In genomic region chr19:4977299-4978174, GRCh38 we compare ENCODE assay signal across 8 cellular contexts. TPM values are rescaled to one million over a fixed set of nuclear protein-coding genes. Genes with fewer than 3 reads are reported as not detected.
DNase-seq lines count a peak whose midpoint lies in the region; ATAC-seq and TF ChIP-seq lines count a peak whose summit lies in the region.

No MANE protein-coding gene starts in this region.

- H3K4me3 ChIP-seq in adrenal gland (peak overlapping the region in 1 of 4 donors; percentile 17), spleen (peak overlapping the region in 1 of 8 donors; percentile 34)

- no peak for ATAC-seq in HG03565 (IDR thresholded peaks at IDR 0.05; ENCODE audit: unreplicated experiment)

- WGBS in adrenal gland, 4 donors, result 50 to 57% (median 54%) methylated on average over 23 to 36 of the region's 36 CpGs; no CpG with 5 or more reads in 1 of the 4 donors
- 64 to 85% (median 76%) methylated on average over 18 to 36 of the region's 36 CpGs for WGBS in spleen, 5 donors

- H3K36me3 ChIP-seq in adrenal gland (replicated peaks in 1 of 2), result no peaks in the 10 kb centered on the region
- peaks cover 0 to 15% (median 4%) of the 10 kb centered on the region in 6 donors for H3K36me3 ChIP-seq in spleen

- DNase-seq in GM04503 (ENCODE audit: low read depth), result peak; percentile 65
- peak; percentile 62 to 72 (median 67) for DNase-seq in adrenal gland
- DNase-seq in hepatic stellate cell (ENCODE audit: low spot score), result peak; percentile 92
- DNase-seq in spleen, result no peak
- no peak for DNase-seq in NCI-H2081 treated with DMSO at 0.1 percent for 48 hours (lab: John Stamatoyannopoulos, UW)
- no peak for DNase-seq in superior temporal gyrus (ENCODE audit: extremely low spot score)
- no peak for DNase-seq in KG1 (lab: John Stamatoyannopoulos, UW)

- intact Hi-C loops in adrenal gland (cut with DNase I) (loop anchor here in 1 of 2 donors (10.0 kb wide), 1 partner anchor 47 kb away; no protein-coding TSS in a partner anchor), spleen (cut with DNase I; ENCODE audit: low total_unique reads) (no loop called here)

- H3K27me3 ChIP-seq in adrenal gland (no peaks in the 10 kb centered on the region), spleen (replicated peaks in 1 of 7) (no peaks in the 10 kb centered on the region)

- TF ChIP-seq CTCF in adrenal gland (IDR thresholded peaks at IDR 0.05), result no peak
- no peak for TF ChIP-seq CTCF in spleen (IDR thresholded peaks at IDR 0.05 in 8 of 11, conservative IDR thresholded peaks at IDR 0.05 in 3 of 11)

- H3K9me3 ChIP-seq in adrenal gland (replicated peaks in 1 of 3) (no peaks in the 10 kb centered on the region), spleen (no peaks in the 10 kb centered on the region)

- TF ChIP-seq POLR2A in adrenal gland (IDR thresholded peaks at IDR 0.05) (no peak), spleen (IDR thresholded peaks at IDR 0.05) (no peak)

- peaks cover 30 to 68% of the 10 kb centered on the region in 2 donors for H3K4me1 ChIP-seq in adrenal gland (replicated peaks in 1 of 2)
- peaks cover 33 to 99% (median 82%) of the 10 kb centered on the region in 6 donors for H3K4me1 ChIP-seq in spleen

- H3K27ac ChIP-seq in adrenal gland (peak overlapping the region; percentile 78 to 91 (median 82)), spleen (peak overlapping the region in 6 of 8 donors; percentile 71 to 94 (median 85))

RNA-seq across cellular contexts. Expression of gene KDM4B, which starts 8.6 kb away (rescaled TPM):
- total RNA-seq in adrenal gland (10 to 100 TPM; 30.4 to 65.1 (median 48.5) TPM), spleen (10 to 100 TPM; 37.9 to 80.5 (median 56.6) TPM)
- polyA plus RNA-seq in adrenal gland (10 to 100 TPM; 11.4 to 46.6 (median 23.5) TPM), spleen (10 to 100 TPM; 18.3 to 31.8 (median 22.7) TPM)

Comparison
In these comparisons a context has a peak if more than half of its experiments do, and no peak if none do; other contexts are left out.
1. DNase-seq: peak in GM04503 (single experiment), adrenal gland (7 of 7) and hepatic stellate cell (single experiment); none in spleen (single experiment), NCI-H2081 treated with DMSO at 0.1 percent for 48 hours (single experiment), superior temporal gyrus (single experiment) and KG1 (single experiment).